Comparison of ENCODE assay signal across 14 cellular contexts in genomic region chr20:25848222-25848621, GRCh38.
DNase-seq lines count a peak whose midpoint lies in the region; ATAC-seq and TF ChIP-seq lines count a peak whose summit lies in the region.
"Had no signal": no experiment of that assay in that cellular context is flagged by ENCODE, and none has a peak within 500 bp of the region (broad histone marks: within the 10 kb centered on the region; RNA-seq: fewer than 3 reads in every experiment).

No MANE protein-coding gene starts in this region.

- H3K9me3 ChIP-seq in right atrium auricular region: no peaks in the 10 kb centered on the region
- H3K9me3 ChIP-seq in right lobe of liver: no peaks in the 10 kb centered on the region
- no peaks in the 10 kb centered on the region for H3K9me3 ChIP-seq in suprapubic skin
- H3K9me3 ChIP-seq: A549, Caco-2 had no signal

- H3K27ac Mint-ChIP-seq in chondrocyte (ENCODE audit: unreplicated experiment): no peak overlapping the region
- H3K27ac Mint-ChIP-seq: CD8-positive, alpha-beta memory T cell; H9 had no signal

- H3K4me1 ChIP-seq in right atrium auricular region: peaks cover 0 to 13% of the 10 kb centered on the region in 2 donors
- no peaks in the 10 kb centered on the region for H3K4me1 ChIP-seq in right lobe of liver
- peaks cover 9% of the 10 kb centered on the region for H3K4me1 ChIP-seq in suprapubic skin
- H3K4me1 ChIP-seq: A549, Caco-2 had no signal

- TF ChIP-seq POLR2A in right lobe of liver (IDR thresholded peaks at IDR 0.05): no peak
- TF ChIP-seq POLR2A in suprapubic skin (IDR thresholded peaks at IDR 0.05): no peak

- H3K27me3 Mint-ChIP-seq in chondrocyte (ENCODE audit: low read depth): no peaks in the 10 kb centered on the region

- H3K36me3 Mint-ChIP-seq in chondrocyte (ENCODE audit: low read depth): peaks cover 1% of the 10 kb centered on the region
- H3K36me3 Mint-ChIP-seq: CD8-positive, alpha-beta memory T cell had no signal

- no peak overlapping the region for H3K4me3 Mint-ChIP-seq in chondrocyte (ENCODE audit: unreplicated experiment)
- H3K4me3 Mint-ChIP-seq: CD8-positive, alpha-beta memory T cell; H9 had no signal

- H3K36me3 ChIP-seq in right atrium auricular region (no peaks in the 10 kb centered on the region), right lobe of liver (no peaks in the 10 kb centered on the region), suprapubic skin (no peaks in the 10 kb centered on the region)

- no peak for ATAC-seq in right lobe of liver
- no peak for ATAC-seq in HG03565 (IDR thresholded peaks at IDR 0.05; ENCODE audit: unreplicated experiment)
- ATAC-seq: A549 had no signal

- H3K9me3 Mint-ChIP-seq in chondrocyte (ENCODE audit: low read depth): no peaks in the 10 kb centered on the region
- H3K9me3 Mint-ChIP-seq: CD8-positive, alpha-beta memory T cell had no signal

- DNase-seq in cardiac septum (ENCODE audit: low spot score): peak; percentile 44
- no peak for DNase-seq in right atrium auricular region (ENCODE audit: low spot score)
- peak; percentile 43 for DNase-seq in chondrocyte (ENCODE audit: low spot score)
- peak in 2 of 3 donors; percentile 24 to 25 for DNase-seq in right lobe of liver
- peak; percentile 35 to 38 for DNase-seq in suprapubic skin (ENCODE audit: low spot score in 2 of 2)
- no peak for DNase-seq in activated CD4-positive, CD25-positive, alpha-beta regulatory T cell (lab: John Stamatoyannopoulos, UW)
- DNase-seq: Caco-2, DND-41, GDM1, GOT3, H9 had no signal

- H3K27ac ChIP-seq in right atrium auricular region (no peak overlapping the region), right lobe of liver (no peak overlapping the region), suprapubic skin (no peak overlapping the region)
- H3K27ac ChIP-seq: A549 had no signal

- TF ChIP-seq CTCF in right atrium auricular region (IDR thresholded peaks at IDR 0.05) (no peak), chondrocyte (IDR thresholded peaks at IDR 0.05) (no peak), right lobe of liver (IDR thresholded peaks at IDR 0.05) (no peak), suprapubic skin (IDR thresholded peaks at IDR 0.05) (no peak)

- TF ChIP-seq EP300 in suprapubic skin (IDR thresholded peaks at IDR 0.05): no peak

- no peaks in the 10 kb centered on the region for H3K27me3 ChIP-seq in right atrium auricular region
- H3K27me3 ChIP-seq in right lobe of liver: no peaks in the 10 kb centered on the region
- H3K27me3 ChIP-seq in suprapubic skin: no peaks in the 10 kb centered on the region

- intact Hi-C loops in cardiac septum (cut with DNase I) (no loop called here), right lobe of liver (cut with DNase I) (no loop called here)

- no CpG with 5 or more reads among the region's 7 CpGs for WGBS in right lobe of liver (ENCODE audit: insufficient coverage, low coverage, low lambda C conversion rate, missing lambda C conversion rate)
- WGBS in suprapubic skin: 82% methylated on average over 7 of the region's 7 CpGs

- H3K4me3 ChIP-seq in right atrium auricular region (no peak overlapping the region), right lobe of liver (no peak overlapping the region), suprapubic skin (no peak overlapping the region)
- H3K4me3 ChIP-seq: A549 had no signal

- H3K4me1 Mint-ChIP-seq in chondrocyte (ENCODE audit: low read depth): no peaks in the 10 kb centered on the region

Comparison
In these comparisons a context has a peak if more than half of its experiments do, and no peak if none do; other contexts are left out.
1. DNase-seq: peak in cardiac septum (single experiment), chondrocyte (single experiment), right lobe of liver (2 of 3) and suprapubic skin (2 of 2); none in right atrium auricular region (single experiment) and activated CD4-positive, CD25-positive, alpha-beta regulatory T cell (0 of 4).